Comparison of ENCODE assay signal across 8 cellular contexts in genomic region chr7:22821702-22822485, GRCh38. TPM values are rescaled to one million over a fixed set of nuclear protein-coding genes. Genes with fewer than 3 reads are reported as not detected.
DNase-seq lines count a peak whose midpoint lies in the region; ATAC-seq and TF ChIP-seq lines count a peak whose summit lies in the region.

No MANE protein-coding gene starts in this region.

- no peak for ATAC-seq in HG03097 (IDR thresholded peaks at IDR 0.05; ENCODE audit: low FRiP score, unreplicated experiment)

- H3K4me3 ChIP-seq in SJCRH30: peak overlapping the region; percentile 72
- H3K4me3 ChIP-seq in endodermal cell (ENCODE audit: low read length): peak overlapping the region; percentile 100

- peaks cover 2% of the 10 kb centered on the region for H3K9me3 Mint-ChIP-seq in activated CD4-positive, alpha-beta T cell treated with anti-CD3 and anti-CD28 coated beads, Interleukin-2, amount 10 ng/mL, durations not matched to agents 7 days and 5 days
- H3K9me3 Mint-ChIP-seq in endodermal cell: no peaks in the 10 kb centered on the region

- H3K27me3 Mint-ChIP-seq in activated CD4-positive, alpha-beta T cell treated with anti-CD3 and anti-CD28 coated beads, Interleukin-2, amount 10 ng/mL, durations not matched to agents 7 days and 5 days: peaks cover 19% of the 10 kb centered on the region
- H3K27me3 Mint-ChIP-seq in endodermal cell (ENCODE audit: insufficient read depth): no peaks in the 10 kb centered on the region

- POLR2A ChIA-PET in activated CD4-positive, alpha-beta T cell treated with anti-CD3 and anti-CD28 coated beads, Interleukin-2, amount 10 ng/mL, durations not matched to agents 7 days and 5 days (lab: Charles Lee): interaction anchor here (0.7 kb wide), 2 partner anchors 141 to 185 kb away, joined by 3 to 4 read pairs; no protein-coding TSS in a partner anchor

- 9 to 13% methylated on average over 13 to 18 of the region's 18 CpGs for WGBS in endodermal cell (ENCODE audit: insufficient coverage in 1 of 2, insufficient read length in 1 of 2), 2 experiments

- peak overlapping the region; percentile 92 for H3K9ac ChIP-seq in endodermal cell (ENCODE audit: extremely low read depth, low read length, poor library complexity, severe bottlenecking)

- CTCF ChIA-PET in activated CD4-positive, alpha-beta T cell treated with anti-CD3 and anti-CD28 coated beads, Interleukin-2, amount 10 ng/mL, durations not matched to agents 7 days and 5 days (lab: Charles Lee): interaction anchor here (0.6 kb wide), 1 partner anchor 56 kb away, joined by 3 read pairs; no protein-coding TSS in a partner anchor

- no peak for TF ChIP-seq CTCF in endodermal cell (conservative IDR thresholded peaks at IDR 0.05)

- H3K4me3 Mint-ChIP-seq in activated CD4-positive, alpha-beta T cell treated with anti-CD3 and anti-CD28 coated beads, Interleukin-2, amount 10 ng/mL, durations not matched to agents 7 days and 5 days: peak overlapping the region; percentile 99
- peak overlapping the region; percentile 95 for H3K4me3 Mint-ChIP-seq in endodermal cell

- peaks cover 38% of the 10 kb centered on the region for H3K4me1 Mint-ChIP-seq in activated CD4-positive, alpha-beta T cell treated with anti-CD3 and anti-CD28 coated beads, Interleukin-2, amount 10 ng/mL, durations not matched to agents 7 days and 5 days
- H3K4me1 Mint-ChIP-seq in endodermal cell: peaks cover 18% of the 10 kb centered on the region

- H3K27ac Mint-ChIP-seq in activated CD4-positive, alpha-beta T cell treated with anti-CD3 and anti-CD28 coated beads, Interleukin-2, amount 10 ng/mL, durations not matched to agents 7 days and 5 days: peak overlapping the region; percentile 93
- peak overlapping the region; percentile 97 for H3K27ac Mint-ChIP-seq in endodermal cell

- peaks cover 15% of the 10 kb centered on the region for H3K36me3 ChIP-seq in SJCRH30
- H3K36me3 ChIP-seq in endodermal cell (ENCODE audit: control insufficient read depth, insufficient read depth, low read length): peaks cover 15% of the 10 kb centered on the region

- DNase-seq in activated CD4-positive, alpha-beta T cell treated with anti-CD3 and anti-CD28 coated beads, Interleukin-2, amount 10 ng/mL, durations not matched to agents 7 days and 5 days: no peak
- no peak for DNase-seq in activated CD4-positive, alpha-beta T cell treated with anti-CD3 and anti-CD28 coated beads for 1 hour
- DNase-seq in SJCRH30 (no peak), endodermal cell (peak; percentile 65), myocyte (ENCODE audit: low read depth) (peak; percentile 28), NCI-H774 (lab: John Stamatoyannopoulos, UW) (no peak)
- DNase-seq in activated CD4-positive, CD25-positive, alpha-beta regulatory T cell treated with anti-CD3 and anti-CD28 coated beads, Interleukin-2, amount 50 U/mL, for 72 hours: no peak

- H3K9me3 ChIP-seq in SJCRH30 (replicated peaks) (no peaks in the 10 kb centered on the region), endodermal cell (ENCODE audit: control insufficient read depth, low read length) (no peaks in the 10 kb centered on the region)

- 0 out of 2 replicates have a peak, but pooled peaks cover 2% of the 10 kb centered on the region for H3K4me1 ChIP-seq in SJCRH30
- H3K4me1 ChIP-seq in endodermal cell (ENCODE audit: control insufficient read depth, insufficient read depth, low read length): peaks cover 5% of the 10 kb centered on the region

- H3K27me3 ChIP-seq in SJCRH30 (no peaks in the 10 kb centered on the region), endodermal cell (ENCODE audit: control insufficient read depth, insufficient read depth, low read length, poor library complexity, severe bottlenecking) (no peaks in the 10 kb centered on the region)

- peak overlapping the region; percentile 42 for H3K27ac ChIP-seq in SJCRH30
- no peak overlapping the region for H3K27ac ChIP-seq in endodermal cell (ENCODE audit: low read depth, low read length)

- peaks cover 17% of the 10 kb centered on the region for H3K36me3 Mint-ChIP-seq in activated CD4-positive, alpha-beta T cell treated with anti-CD3 and anti-CD28 coated beads, Interleukin-2, amount 10 ng/mL, durations not matched to agents 7 days and 5 days (ENCODE audit: low read depth)
- H3K36me3 Mint-ChIP-seq in endodermal cell (ENCODE audit: low read depth): peaks cover 16% of the 10 kb centered on the region

RNA-seq across cellular contexts. Expression of gene TOMM7, which starts 0.8 kb away (rescaled TPM):
- 100 to 1,000 TPM; 188 to 288 TPM for total RNA-seq in activated CD4-positive, alpha-beta T cell treated with anti-CD3 and anti-CD28 coated beads, Interleukin-2, amount 10 ng/mL, durations not matched to agents 7 days and 5 days
- total RNA-seq in SJCRH30 (2014; rRNA removed; shearing (Covaris generic)): 164 and 165 TPM in 2 replicates
- total RNA-seq in endodermal cell: 100 to 1,000 TPM; 335 to 356 TPM
- 358 TPM for polyA plus RNA-seq in endodermal cell (2013, experiment 1 of 2)
- 283 TPM for polyA plus RNA-seq in endodermal cell (2013, experiment 2 of 2)
- 89.6 and 272 TPM in 2 replicates for total RNA-seq in myocyte
- 1,878 TPM for polyA plus RNA-seq in myocyte (2012)

Comparison
In these comparisons a context has a peak if more than half of its experiments do, and no peak if none do; other contexts are left out.
1. DNase-seq: peak in endodermal cell (single experiment) and myocyte (single experiment); none in activated CD4-positive, alpha-beta T cell treated with anti-CD3 and anti-CD28 coated beads, Interleukin-2, amount 10 ng/mL, durations not matched to agents 7 days and 5 days (single experiment), activated CD4-positive, alpha-beta T cell treated with anti-CD3 and anti-CD28 coated beads for 1 hour (single experiment), SJCRH30 (0 of 2), activated CD4-positive, CD25-positive, alpha-beta regulatory T cell treated with anti-CD3 and anti-CD28 coated beads, Interleukin-2, amount 50 U/mL, for 72 hours (single experiment) and NCI-H774 (single experiment).